In the genomic region with DNA sequence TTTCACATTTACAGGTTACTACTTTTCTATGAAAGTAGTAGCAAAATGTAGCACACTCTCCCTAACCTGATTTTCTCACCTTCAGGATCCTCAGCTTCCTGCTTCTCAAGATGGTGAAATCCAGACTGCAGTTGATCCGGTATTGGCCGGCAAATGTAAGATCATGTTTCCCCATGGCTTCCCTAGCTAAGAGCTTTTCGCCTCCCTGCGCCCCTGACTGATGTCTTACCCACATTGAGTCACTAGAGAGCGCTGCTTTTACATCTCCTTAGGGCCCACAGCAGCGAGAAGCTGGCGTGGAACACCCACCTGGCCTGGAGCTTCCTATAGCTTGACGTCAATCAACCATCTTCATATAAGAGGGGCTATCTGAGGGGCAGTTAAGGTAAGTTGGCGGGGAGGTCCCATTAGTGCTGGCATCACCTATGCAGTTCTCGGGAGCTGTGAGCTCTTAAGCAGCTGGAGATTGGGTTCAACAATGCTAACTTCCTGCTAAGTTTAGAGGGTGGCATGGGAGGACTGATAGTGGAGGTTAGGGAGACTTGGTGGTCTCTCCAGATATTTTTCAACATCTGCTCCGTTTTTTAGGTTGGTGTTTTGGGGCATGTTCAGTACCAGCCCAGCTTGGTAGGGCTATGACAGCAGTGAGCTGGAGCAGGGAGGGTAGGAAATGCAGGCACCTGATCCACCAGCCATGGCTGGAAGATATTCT, we compare ENCODE assay signal across 9 cellular contexts. TPM values are rescaled to one million over a fixed set of nuclear protein-coding genes. Genes with fewer than 3 reads are reported as not detected.
DNase-seq lines count a peak whose midpoint lies in the region; ATAC-seq, FAIRE-seq and TF ChIP-seq lines count a peak whose summit lies in the region.
"Had no signal": no experiment of that assay in that cellular context is flagged by ENCODE, and none has a peak within 500 bp of the region (broad histone marks: within the 10 kb centered on the region; RNA-seq: fewer than 3 reads in every experiment).

No MANE protein-coding gene starts in this region.

- peak; percentile 49 for TF ChIP-seq CTCF in AG09319 (IDR thresholded peaks at IDR 0.05; ENCODE audit: low read depth, low read length)
- peak; percentile 57 for TF ChIP-seq CTCF in foreskin keratinocyte (conservative IDR thresholded peaks at IDR 0.05)
- TF ChIP-seq CTCF in pancreas (IDR thresholded peaks at IDR 0.05) = peak in 2 of 4 donors; percentile 7 to 31

- 29 to 37% methylated on average over 11 of the region's 11 CpGs for WGBS in pancreas, 2 donors
- 36 to 40% methylated on average over 11 of the region's 11 CpGs for WGBS in aorta, 2 donors

- intact Hi-C loops in pancreas (cut with DNase I) (no loop called here), aorta (cut with DNase I) (no loop called here)

- no peak; the same call in 1 of the 2 replicates for TF ChIP-seq POLR2A in GM12891 (IDR thresholded peaks at IDR 0.05; ENCODE audit: low read depth, low read length)

- FAIRE-seq in GM12891 (lab: Jason Lieb, UNC) = peak; percentile 61
- FAIRE-seq in pancreas (lab: Jason Lieb, UNC) = no peak

- no peaks in the 10 kb centered on the region for H3K36me3 ChIP-seq in pancreas
- no peaks in the 10 kb centered on the region for H3K36me3 ChIP-seq in aorta (ENCODE audit: control insufficient read depth in 1 of 2, insufficient read depth in 2 of 2, low read length in 1 of 2)

- H3K4me1 ChIP-seq in foreskin keratinocyte (no peaks in the 10 kb centered on the region), pancreas (peaks cover 0 to 5% (median 0%) of the 10 kb centered on the region in 3 donors), aorta (ENCODE audit: control insufficient read depth in 1 of 2, insufficient read depth in 2 of 2, low read length in 2 of 2) (no peaks in the 10 kb centered on the region)

- H3K27me3 ChIP-seq in foreskin keratinocyte (peaks cover 2% of the 10 kb centered on the region), pancreas (no peaks in the 10 kb centered on the region), aorta (ENCODE audit: control insufficient read depth in 1 of 2, insufficient read depth in 2 of 2, low read length in 1 of 2) (no peaks in the 10 kb centered on the region)

- no peaks in the 10 kb centered on the region for H3K9me3 ChIP-seq in pancreas
- H3K9me3 ChIP-seq in aorta (ENCODE audit: control insufficient read depth, low read length) = no peaks in the 10 kb centered on the region

- ATAC-seq in foreskin keratinocyte = peak; percentile 33
- peak; percentile 57 to 85 (median 78) for ATAC-seq in pancreas
- no peak for ATAC-seq in aorta (ENCODE audit: low FRiP score)

- H3K27ac ChIP-seq in foreskin keratinocyte (no peak overlapping the region), pancreas (no peak overlapping the region), aorta (ENCODE audit: low read depth in 1 of 2, low read length in 2 of 2) (no peak overlapping the region)

- H3K4me3 ChIP-seq in pancreas (no peak overlapping the region), aorta (ENCODE audit: low read length in 2 of 2) (no peak overlapping the region)

- DNase-seq in AG09319 (ENCODE audit: extremely low read depth, low read depth) (peak; percentile 20), GM12891 (ENCODE audit: insufficient read length, low spot score) (no peak), NCI-H226 (peak; percentile 15), foreskin keratinocyte (peak in 1 of 2 donors; percentile 39), pancreas (peak in 2 of 6 donors; percentile 24 to 53), NCI-H1930 (lab: John Stamatoyannopoulos, UW) (no peak), aorta (no peak)
- peak; percentile 51 for DNase-seq in activated CD8-positive, alpha-beta memory T cell treated with anti-CD3 and anti-CD28 coated beads, Interleukin-2, amount 50 U/mL, for 4 hours

TF ChIP-seq in GM12891, 5 proteins besides CTCF, POLR2A, EP300 and RAD21:
- TF ChIP-seq SPI1 (IDR thresholded peaks at IDR 0.05; ENCODE audit: low read depth, low read length) (no peak), PAX5 (IDR thresholded peaks at IDR 0.05; ENCODE audit: insufficient read depth, low read length, severe bottlenecking) (no peak), TAF1 (IDR thresholded peaks at IDR 0.05; ENCODE audit: low read depth, low read length) (no peak), POLR2AphosphoS5 (IDR thresholded peaks at IDR 0.05; ENCODE audit: low read depth, low read length) (no peak), POU2F2 (IDR thresholded peaks at IDR 0.05; ENCODE audit: low read depth, low read length) (no peak)

RNA-seq across cellular contexts. Expression of gene PTPN7, which starts 5.5 kb away (rescaled TPM):
- polyA plus RNA-seq in GM12891 (2012; ENCODE audit: low read depth, missing spikeins) = 56.6 TPM
- total RNA-seq in foreskin keratinocyte (not detected in 2 replicates), pancreas (1 to 10 TPM in 4 of 6 donors, under 1 TPM in 2; 0.23 to 2.9 (median 1.0) TPM), aorta (1 to 10 TPM; 3.4 to 5.7 TPM)
- polyA plus RNA-seq in foreskin keratinocyte (not detected in 2 replicates), pancreas (1 to 10 TPM in 1 of 2 donors, under 1 TPM in 1; 0.61 to 1.2 TPM), aorta (1 to 10 TPM in 1 of 2 donors, under 1 TPM in 1; 0.33 to 3.4 TPM)

RNA-seq across cellular contexts. Expression of gene ARL8A, which starts 10.4 kb away (rescaled TPM):
- polyA plus RNA-seq in GM12891 (2012; ENCODE audit: low read depth, missing spikeins) = 12.4 TPM
- total RNA-seq in foreskin keratinocyte (21.9 and 26.0 TPM in 2 replicates), pancreas (10 to 100 TPM; 17.9 to 30.4 (median 24.8) TPM), aorta (10 to 100 TPM; 66.3 to 87.7 TPM)
- polyA plus RNA-seq in foreskin keratinocyte (28.7 and 28.8 TPM in 2 replicates), pancreas (10 to 100 TPM; 14.8 to 20.5 TPM), aorta (10 to 100 TPM; 21.8 to 32.2 TPM)

RNA-seq across cellular contexts. Expression of gene GPR37L1, which starts 32.2 kb away (rescaled TPM):
- 0.04 TPM for polyA plus RNA-seq in GM12891 (2012; ENCODE audit: low read depth, missing spikeins)
- 0.03 TPM in 1 of 2 replicates, not detected in the other for total RNA-seq in foreskin keratinocyte
- polyA plus RNA-seq in foreskin keratinocyte = 0.01 and 0.02 TPM in 2 replicates
- under 1 TPM in 4 of 6 donors, not detected in 2; 0.03 to 0.25 (median 0.07) TPM for total RNA-seq in pancreas
- polyA plus RNA-seq in pancreas = under 1 TPM; 0.02 to 0.11 TPM
- total RNA-seq in aorta = under 1 TPM in 1 of 2 donors, not detected in 1; 0.06 TPM
- polyA plus RNA-seq in aorta = not detected
- total RNA-seq: mononuclear cell had no signal

RNA-seq across cellular contexts. Expression of gene LGR6, which starts 38.7 kb away (rescaled TPM):
- not detected for polyA plus RNA-seq in GM12891 (2012; ENCODE audit: low read depth, missing spikeins)
- total RNA-seq in foreskin keratinocyte (0.21 and 0.78 TPM in 2 replicates), pancreas (under 1 TPM in 3 of 6 donors, not detected in 3; 0.06 to 0.20 (median 0.06) TPM), aorta (10 to 100 TPM; 31.7 to 35.6 TPM)
- polyA plus RNA-seq in foreskin keratinocyte (0.31 and 0.39 TPM in 2 replicates), pancreas (under 1 TPM; 0.15 to 0.47 TPM), aorta (10 to 100 TPM; 11.6 to 67.8 TPM)

Comparison
In these comparisons a context has a peak if more than half of its experiments do, and no peak if none do; other contexts are left out.
1. DNase-seq: peak in AG09319 (single experiment), NCI-H226 (single experiment) and activated CD8-positive, alpha-beta memory T cell treated with anti-CD3 and anti-CD28 coated beads, Interleukin-2, amount 50 U/mL, for 4 hours (single experiment); none in GM12891 (single experiment), NCI-H1930 (0 of 2) and aorta (0 of 2).